ENCODE assay signal across 14 cellular contexts in the genomic region with DNA sequence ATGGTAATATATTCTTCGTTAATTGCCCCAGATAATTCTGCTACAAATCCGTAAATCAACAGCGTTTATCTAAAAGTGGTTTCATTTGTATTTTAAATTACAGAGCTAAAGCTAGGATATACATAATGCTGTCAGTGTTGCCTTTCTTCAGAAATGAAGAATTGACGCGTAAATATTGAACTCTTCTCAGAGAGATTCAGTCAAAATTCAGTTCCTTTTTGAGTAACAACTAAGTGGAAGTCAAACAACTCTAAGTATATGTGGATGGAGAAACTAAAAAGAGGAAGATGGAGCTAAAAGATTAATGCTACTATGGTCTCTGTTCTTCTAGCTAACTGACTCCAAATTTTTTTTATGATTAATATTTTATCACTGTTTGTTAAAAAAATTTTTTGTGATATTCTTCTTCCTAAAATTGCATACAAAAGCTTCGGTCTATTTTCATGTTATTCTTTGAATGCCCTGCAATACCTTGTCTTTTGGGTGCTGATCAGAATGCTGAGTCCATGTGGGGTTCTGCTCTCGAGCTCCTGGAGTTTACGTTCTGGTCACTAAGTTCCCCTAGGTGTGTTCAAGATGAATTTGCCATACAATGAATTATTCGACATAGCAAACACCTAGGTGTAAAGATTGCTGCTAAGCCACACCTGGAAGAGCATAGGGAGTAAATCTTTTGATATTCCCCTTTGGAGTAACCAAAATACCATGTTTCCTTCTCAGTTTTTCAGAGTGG. TPM values are rescaled to one million over a fixed set of nuclear protein-coding genes. Genes with fewer than 3 reads are reported as not detected.
A peak's percentile ranks its signal among the peaks of the same experiment; 100 is the strongest.
DNase-seq lines count a peak whose midpoint lies in the region; ATAC-seq and TF ChIP-seq lines count a peak whose summit lies in the region.
"Had no signal": no experiment of that assay in that cellular context is flagged by ENCODE, and none has a peak within 500 bp of the region (broad histone marks: within the 10 kb centered on the region; RNA-seq: fewer than 3 reads in every experiment).

No MANE protein-coding gene starts in this region.

- no peak overlapping the region for H3K9ac ChIP-seq in IMR-90 (ENCODE audit: low read depth, low read length)

- dilution Hi-C loops in IMR-90 (cut with HindIII; ENCODE audit: low sequenced_read_pairs, unreplicated experiment) = no loop called here

- H3K4ac ChIP-seq in IMR-90 (ENCODE audit: low read depth, low read length) = no peak overlapping the region

- H3K36me3 Mint-ChIP-seq in stimulated activated naive CD8-positive, alpha-beta T cell treated with anti-CD3 and anti-CD28 coated beads, Interleukin-15, Interleukin-2, amounts not matched to agents 100 ng/mL and 50 ng/mL, for 24 hours (ENCODE audit: low read depth) = peaks cover 75% of the 10 kb centered on the region
- H3K36me3 Mint-ChIP-seq in T-cell = peaks cover 67% of the 10 kb centered on the region

- no peak overlapping the region for H3K4me2 ChIP-seq in IMR-90 (ENCODE audit: low read depth, low read length)

- TF ChIP-seq POLR2A in IMR-90 (IDR thresholded peaks at IDR 0.05; ENCODE audit: low read depth, low read length) = no peak

- H3K14ac ChIP-seq in IMR-90 (replicated peaks; ENCODE audit: low read depth, low read length) = no peak overlapping the region

- no peak overlapping the region for H3K56ac ChIP-seq in IMR-90 (ENCODE audit: extremely low read depth, insufficient read depth, low read length)

- DNase-seq in stimulated activated naive CD8-positive, alpha-beta T cell treated with anti-CD3 and anti-CD28 coated beads, Interleukin-15, amount 100 ng/mL, for 72 hours = no peak
- DNase-seq in IMR-90 (no peak), T-cell (no peak), COLO829 (ENCODE audit: low spot score) (no peak), AG08396 (ENCODE audit: low spot score) (no peak)
- no peak for DNase-seq in stimulated activated CD4-positive, alpha-beta T cell treated with anti-CD3 and anti-CD28 coated beads, Interleukin-15, amount 100 ng/mL, for 24 hours
- DNase-seq: activated naive CD8-positive, alpha-beta T cell treated with anti-CD3 and anti-CD28 coated beads, Interleukin-2, amount 50 U/mL, for 24 hours; effector memory CD4-positive, alpha-beta T cell; stimulated activated CD4-positive, alpha-beta T cell treated with anti-CD3 and anti-CD28 coated beads, Interleukin-4, amount 100 ng/mL, for 4 hours; tibial artery had no signal

- H3K27me3 Mint-ChIP-seq in stimulated activated naive CD8-positive, alpha-beta T cell treated with anti-CD3 and anti-CD28 coated beads, Interleukin-15, Interleukin-2, amounts not matched to agents 100 ng/mL and 50 ng/mL, for 24 hours = no peaks in the 10 kb centered on the region
- no peaks in the 10 kb centered on the region for H3K27me3 Mint-ChIP-seq in stimulated activated naive CD8-positive, alpha-beta T cell treated with anti-CD3 and anti-CD28 coated beads, Interleukin-15, amount 100 ng/mL, for 72 hours
- H3K27me3 Mint-ChIP-seq in T-cell = no peaks in the 10 kb centered on the region
- H3K27me3 Mint-ChIP-seq: activated naive CD8-positive, alpha-beta T cell treated with anti-CD3 and anti-CD28 coated beads, Interleukin-2, amount 50 U/mL, for 24 hours had no signal

- peaks cover 3% of the 10 kb centered on the region for H3K36me3 ChIP-seq in IMR-90 (ENCODE audit: control insufficient read depth, insufficient read depth, low read length)
- H3K36me3 ChIP-seq: tibial artery had no signal

- no peak overlapping the region for H3K4me3 ChIP-seq in IMR-90 (ENCODE audit: insufficient read depth, low read depth, low read length)
- H3K4me3 ChIP-seq: lung, tibial artery had no signal

- no peak overlapping the region for H2BK5ac ChIP-seq in IMR-90 (ENCODE audit: low read depth, low read length, poor library complexity, severe bottlenecking)

- no TSS peak for BruUV-seq in IMR-90 (replicated peaks; lab: Mats Ljungman, UMichigan)

- no peak overlapping the region for H2AFZ ChIP-seq in IMR-90 (replicated peaks; ENCODE audit: low read length, poor library complexity)

- H3K9me3 ChIP-seq in IMR-90 (ENCODE audit: control insufficient read depth, insufficient read depth, low read length) = no peaks in the 10 kb centered on the region
- H3K9me3 ChIP-seq: tibial artery had no signal

- in situ Hi-C loops in IMR-90 (cut with MboI; ENCODE audit: low sequenced_read_pairs) = no loop called here

- H3K27ac Mint-ChIP-seq in stimulated activated naive CD8-positive, alpha-beta T cell treated with anti-CD3 and anti-CD28 coated beads, Interleukin-15, Interleukin-2, amounts not matched to agents 100 ng/mL and 50 ng/mL, for 24 hours = peak overlapping the region; percentile 22
- no peak overlapping the region for H3K27ac Mint-ChIP-seq in stimulated activated naive CD8-positive, alpha-beta T cell treated with anti-CD3 and anti-CD28 coated beads, Interleukin-15, amount 100 ng/mL, for 72 hours
- peak overlapping the region in 1 of 2 donors; percentile 72 for H3K27ac Mint-ChIP-seq in T-cell

- H3K18ac ChIP-seq in IMR-90 (ENCODE audit: low read depth, low read length) = no peak overlapping the region

- TF ChIP-seq CTCF in IMR-90 (conservative IDR thresholded peaks at IDR 0.05; ENCODE audit: low read depth, low read length) = no peak

- H2BK20ac ChIP-seq in IMR-90 (ENCODE audit: low read depth, low read length) = no peak overlapping the region

- no peak overlapping the region for H3K4me3 Mint-ChIP-seq in stimulated activated naive CD8-positive, alpha-beta T cell treated with anti-CD3 and anti-CD28 coated beads, Interleukin-15, Interleukin-2, amounts not matched to agents 100 ng/mL and 50 ng/mL, for 24 hours
- H3K4me3 Mint-ChIP-seq in stimulated activated naive CD8-positive, alpha-beta T cell treated with anti-CD3 and anti-CD28 coated beads, Interleukin-15, amount 100 ng/mL, for 72 hours = no peak overlapping the region
- no peak overlapping the region for H3K4me3 Mint-ChIP-seq in T-cell
- H3K4me3 Mint-ChIP-seq: activated naive CD8-positive, alpha-beta T cell treated with anti-CD3 and anti-CD28 coated beads, Interleukin-2, amount 50 U/mL, for 24 hours had no signal

- intact Hi-C loops in IMR-90 (cut with micrococcal nuclease) = no loop called here

- H3K4me1 ChIP-seq in IMR-90 (ENCODE audit: control insufficient read depth, insufficient read depth, low read length) = no peaks in the 10 kb centered on the region; the same call in 1 of the 2 replicates

- CTCF ChIA-PET in IMR-90 (lab: Yijun Ruan, JAX) = no interaction called here
- CTCF ChIA-PET in T-cell (lab: Charles Lee) = interaction anchor here in 1 of 2 donors (0.5 to 5.2 kb wide), 4 partner anchors 11 to 76 kb away, joined by 3 to 68 read pairs (median 4); no protein-coding TSS in a partner anchor

- WGBS in IMR-90 (ENCODE audit: extremely low coverage in 2 of 2, insufficient read length in 1 of 2), 2 experiments = no CpG with 5 or more reads among the region's 9 CpGs

- H4K91ac ChIP-seq in IMR-90 (ENCODE audit: insufficient read depth, low read depth, low read length) = no peak overlapping the region

- H3K23ac ChIP-seq in IMR-90 (ENCODE audit: low read depth, low read length) = peak overlapping the region; percentile 50; the same call in 1 of the 2 replicates

- H3K9me1 ChIP-seq in IMR-90 (ENCODE audit: insufficient read depth, low read length) = no peaks in the 10 kb centered on the region

- H3K4me1 Mint-ChIP-seq in stimulated activated naive CD8-positive, alpha-beta T cell treated with anti-CD3 and anti-CD28 coated beads, Interleukin-15, Interleukin-2, amounts not matched to agents 100 ng/mL and 50 ng/mL, for 24 hours (ENCODE audit: low read depth) = peaks cover 79% of the 10 kb centered on the region
- H3K4me1 Mint-ChIP-seq in stimulated activated naive CD8-positive, alpha-beta T cell treated with anti-CD3 and anti-CD28 coated beads, Interleukin-15, amount 100 ng/mL, for 72 hours = peaks cover 56% of the 10 kb centered on the region
- peaks cover 65 to 79% (median 70%) of the 10 kb centered on the region in 3 donors for H3K4me1 Mint-ChIP-seq in T-cell

- ATAC-seq in stimulated activated naive CD8-positive, alpha-beta T cell treated with anti-CD3 and anti-CD28 coated beads, Interleukin-15, amount 100 ng/mL, for 72 hours = no peak
- peak; percentile 54 for ATAC-seq in HG02678 (IDR thresholded peaks at IDR 0.05; ENCODE audit: unreplicated experiment)
- no peak for ATAC-seq in IMR-90 (ENCODE audit: low read depth)
- ATAC-seq in T-cell (replicated peaks in 1 of 4) = no peak
- ATAC-seq: activated naive CD8-positive, alpha-beta T cell treated with anti-CD3 and anti-CD28 coated beads, Interleukin-2, amount 50 U/mL, for 24 hours; Right ventricle myocardium inferior had no signal

- no peak overlapping the region for H2AK9ac ChIP-seq in IMR-90 (replicated peaks; ENCODE audit: low read depth, low read length, poor library complexity)

- no peaks in the 10 kb centered on the region for H4K20me1 ChIP-seq in IMR-90 (ENCODE audit: insufficient read depth, low read length)

- TF ChIP-seq RAD21 in IMR-90 (IDR thresholded peaks at IDR 0.05; ENCODE audit: low read length) = no peak

- H2AK5ac ChIP-seq in IMR-90 (ENCODE audit: low read depth, low read length) = no peak overlapping the region

- H3K9me3 Mint-ChIP-seq in stimulated activated naive CD8-positive, alpha-beta T cell treated with anti-CD3 and anti-CD28 coated beads, Interleukin-15, Interleukin-2, amounts not matched to agents 100 ng/mL and 50 ng/mL, for 24 hours = no peaks in the 10 kb centered on the region
- H3K9me3 Mint-ChIP-seq in stimulated activated naive CD8-positive, alpha-beta T cell treated with anti-CD3 and anti-CD28 coated beads, Interleukin-15, amount 100 ng/mL, for 72 hours = no peaks in the 10 kb centered on the region
- no peaks in the 10 kb centered on the region for H3K9me3 Mint-ChIP-seq in T-cell

- H3K27ac ChIP-seq in IMR-90 (ENCODE audit: insufficient read depth, low read length) = no peak overlapping the region
- H3K27ac ChIP-seq: tibial artery had no signal

- peaks cover 13 to 60% of the 10 kb centered on the region in 2 experiments for H3K79me1 ChIP-seq in IMR-90 (ENCODE audit: low read depth in 1 of 2, low read length in 2 of 2)

- H2BK15ac ChIP-seq in IMR-90 (ENCODE audit: low read depth, low read length) = no peak overlapping the region

- H4K8ac ChIP-seq in IMR-90 (ENCODE audit: low read depth in 2 of 2, low read length in 2 of 2) = no peak overlapping the region

- no peaks in the 10 kb centered on the region for H3K27me3 ChIP-seq in IMR-90 (ENCODE audit: control insufficient read depth, insufficient read depth, low read length)
- H3K27me3 ChIP-seq: tibial artery had no signal

- H4K5ac ChIP-seq in IMR-90 (ENCODE audit: low read depth, low read length) = no peak overlapping the region

- POLR2A ChIA-PET in IMR-90 (lab: Charles Lee; ENCODE audit: unreplicated experiment) (no interaction called here), T-cell (lab: Charles Lee) (interaction anchor here in 1 of 2 donors (0.6 kb wide), 1 partner anchor 39 kb away, joined by 12 read pairs; no protein-coding TSS in a partner anchor)

- H2BK120ac ChIP-seq in IMR-90 (ENCODE audit: low read depth, low read length) = no peak overlapping the region

TF ChIP-seq in IMR-90, 13 proteins besides CTCF, POLR2A, EP300 and RAD21 (continues in another document):
- no peak for TF ChIP-seq CEBPB (IDR thresholded peaks at IDR 0.05; ENCODE audit: low read depth, low read length)

RNA-seq across cellular contexts. Expression of a gene that starts 20.7 kb away (rescaled TPM):
- total RNA-seq in IMR-90 (2012; rRNA removed) = 29.7 and 35.0 TPM in 2 replicates
- polyA plus RNA-seq in IMR-90 (2012; rRNA removed) = 16.9 and 18.1 TPM in 2 replicates
- 7.5 and 10.8 TPM in 2 replicates for polyA plus RNA-seq in IMR-90 (2012; cell fraction: cytosol; rRNA removed)
- 2.9 and 8.2 TPM in 2 replicates for polyA plus RNA-seq in IMR-90 (2012; cell fraction: nucleus; rRNA removed; ENCODE audit: low replicate concordance)
- 10 to 100 TPM; 56.3 to 84.6 (median 65.0) TPM for total RNA-seq in T-cell
